Comparison of ENCODE assay signal across 8 cellular contexts in the genomic region with DNA sequence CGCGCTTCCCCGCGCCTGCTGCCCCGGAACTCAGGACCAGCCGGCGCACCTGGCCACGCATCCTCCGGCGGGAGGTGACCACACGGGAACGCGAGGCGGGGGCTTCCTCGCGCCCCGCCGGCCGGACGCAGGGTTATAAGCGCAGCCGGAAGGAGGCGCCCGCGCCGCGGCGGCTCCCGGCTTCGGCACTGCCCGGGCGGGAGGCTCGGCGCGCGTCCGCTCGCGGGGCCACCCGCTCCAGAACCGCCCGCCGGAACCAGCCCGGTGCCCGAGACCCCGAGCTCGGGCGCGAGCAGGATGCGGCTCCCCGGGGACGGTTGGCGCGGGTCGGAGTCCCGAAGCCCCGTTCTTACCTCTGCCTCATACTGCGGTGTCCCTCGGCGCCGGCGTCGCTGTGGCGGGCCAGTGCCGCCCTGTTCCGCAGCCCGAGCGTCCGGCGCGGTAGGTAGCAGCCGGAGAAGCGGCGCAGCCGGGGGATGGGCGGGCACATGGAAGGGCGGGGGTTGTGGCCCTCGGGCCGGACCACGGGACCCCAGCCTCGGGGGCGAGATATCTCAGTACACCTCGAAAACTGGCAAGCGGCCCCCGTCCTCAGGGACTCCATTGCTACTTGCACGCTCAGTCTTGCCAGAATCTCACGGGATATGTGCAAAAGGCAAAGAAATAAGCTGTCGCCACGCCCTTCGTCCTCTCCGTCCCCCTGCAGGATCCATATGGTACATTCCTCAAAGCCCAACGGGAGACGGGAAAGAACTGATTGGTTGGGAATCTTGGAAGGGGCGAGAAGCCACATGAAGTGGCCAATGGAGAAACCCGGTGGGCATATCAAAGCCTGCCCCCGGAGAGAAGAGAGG. TPM values are rescaled to one million over a fixed set of nuclear protein-coding genes. Genes with fewer than 3 reads are reported as not detected.
A peak's percentile ranks its signal among the peaks of the same experiment; 100 is the strongest.
DNase-seq lines count a peak whose midpoint lies in the region; ATAC-seq, FAIRE-seq and TF ChIP-seq lines count a peak whose summit lies in the region.

No MANE protein-coding gene starts in this region.

- no CpG with 5 or more reads among the region's 96 CpGs for WGBS in trophoblast cell (ENCODE audit: extremely low coverage, insufficient coverage, insufficient read length)
- under 1% methylated on average over 96 of the region's 96 CpGs for WGBS in urinary bladder

- H2AFZ ChIP-seq in astrocyte (ENCODE audit: low read depth, low read length) (peak overlapping the region; percentile 97), trophoblast cell (ENCODE audit: insufficient read depth, low read length, poor library complexity) (peak overlapping the region; percentile 57)

- no peak for TF ChIP-seq CTCF in astrocyte (IDR thresholded peaks at IDR 0.05; ENCODE audit: insufficient read depth, low read depth, low read length)
- peak; percentile 58 for TF ChIP-seq CTCF in left ventricle myocardium inferior (IDR thresholded peaks at IDR 0.05; ENCODE audit: borderline replicate concordance)

- H3K27ac ChIP-seq in astrocyte (ENCODE audit: low read depth, low read length) (peak overlapping the region; percentile 98), left ventricle myocardium inferior (replicated peaks) (peak overlapping the region; percentile 95), trophoblast cell (ENCODE audit: low read depth, low read length) (peak overlapping the region; percentile 38), urinary bladder (ENCODE audit: low read depth) (peak overlapping the region; percentile 57)

- peak overlapping the region; percentile 70 for H4K12ac ChIP-seq in trophoblast cell (ENCODE audit: low read depth, low read length)

- no peaks in the 10 kb centered on the region for H3K9me3 Mint-ChIP-seq in T-helper 2 cell treated with Interferon-gamma antibody and Interleukin-4, amounts not matched to agents 5 μg/mL and 100 μg/mL, for 36 hours
- H3K9me3 Mint-ChIP-seq in astrocyte (ENCODE audit: unreplicated experiment) = peaks cover 3% of the 10 kb centered on the region

- peak; percentile 36 for ATAC-seq in GM21717 (IDR thresholded peaks at IDR 0.05; ENCODE audit: unreplicated experiment)

- H3K27ac Mint-ChIP-seq in T-helper 2 cell treated with Interferon-gamma antibody and Interleukin-4, amounts not matched to agents 5 μg/mL and 100 μg/mL, for 36 hours = peak overlapping the region; percentile 95
- peak overlapping the region; percentile 99 for H3K27ac Mint-ChIP-seq in astrocyte (ENCODE audit: unreplicated experiment)

- H2AK5ac ChIP-seq in trophoblast cell (ENCODE audit: low read length) = no peak overlapping the region

- peak overlapping the region; percentile 75 for H4K8ac ChIP-seq in trophoblast cell (ENCODE audit: low read depth, low read length)

- H3K18ac ChIP-seq in trophoblast cell (ENCODE audit: low read length) = peak overlapping the region; percentile 83

- H3K4me3 ChIP-seq in astrocyte (ENCODE audit: insufficient read depth, low read depth, low read length) (peak overlapping the region; percentile 83), left ventricle myocardium inferior (peak overlapping the region; percentile 82), trophoblast cell (ENCODE audit: low read depth, low read length) (peak overlapping the region; percentile 79), urinary bladder (ENCODE audit: low read depth, low read length) (peak overlapping the region; percentile 88)

- peak overlapping the region; percentile 93 for H3K4me2 ChIP-seq in astrocyte (ENCODE audit: low read length)
- peak overlapping the region; percentile 92 for H3K4me2 ChIP-seq in trophoblast cell (ENCODE audit: low read length)

- H3K79me2 ChIP-seq in astrocyte (ENCODE audit: insufficient read depth, low read length) = peaks cover 50% of the 10 kb centered on the region
- H3K79me2 ChIP-seq in trophoblast cell (ENCODE audit: control insufficient read depth, insufficient read depth, low read length, poor library complexity) = peaks cover 12% of the 10 kb centered on the region

- peaks cover 7% of the 10 kb centered on the region for H3K79me1 ChIP-seq in trophoblast cell (ENCODE audit: low read length)

- H3K36me3 ChIP-seq in astrocyte (ENCODE audit: insufficient read depth, low read length) (no peaks in the 10 kb centered on the region), left ventricle myocardium inferior (no peaks in the 10 kb centered on the region), trophoblast cell (ENCODE audit: control insufficient read depth in 1 of 2, insufficient read depth in 2 of 2, low read length in 2 of 2) (peaks cover 0 to 3% of the 10 kb centered on the region in 2 experiments), urinary bladder (ENCODE audit: insufficient read depth) (no peaks in the 10 kb centered on the region)

- peaks cover 12% of the 10 kb centered on the region for H3K4me1 ChIP-seq in astrocyte (ENCODE audit: insufficient read depth, low read length)
- H3K4me1 ChIP-seq in left ventricle myocardium inferior = peaks cover 40% of the 10 kb centered on the region
- H3K4me1 ChIP-seq in trophoblast cell (ENCODE audit: control insufficient read depth in 1 of 2, insufficient read depth in 2 of 2, low read length in 2 of 2) = peaks cover 3 to 4% of the 10 kb centered on the region in 2 experiments
- no peaks in the 10 kb centered on the region for H3K4me1 ChIP-seq in urinary bladder (ENCODE audit: insufficient read depth)

- H3K4me1 Mint-ChIP-seq in T-helper 2 cell treated with Interferon-gamma antibody and Interleukin-4, amounts not matched to agents 5 μg/mL and 100 μg/mL, for 36 hours (ENCODE audit: low read depth) = peaks cover 34% of the 10 kb centered on the region
- peaks cover 28% of the 10 kb centered on the region for H3K4me1 Mint-ChIP-seq in astrocyte (ENCODE audit: low read depth, unreplicated experiment)

- H3K4me3 Mint-ChIP-seq in T-helper 2 cell treated with Interferon-gamma antibody and Interleukin-4, amounts not matched to agents 5 μg/mL and 100 μg/mL, for 36 hours = peak overlapping the region; percentile 89
- H3K4me3 Mint-ChIP-seq in astrocyte (ENCODE audit: unreplicated experiment) = peak overlapping the region; percentile 90

- peak; percentile 73 for FAIRE-seq in astrocyte (lab: Jason Lieb, UNC)

- peaks cover 38% of the 10 kb centered on the region for H4K20me1 ChIP-seq in astrocyte (ENCODE audit: insufficient read depth, low read length)

- peak overlapping the region; percentile 88 for H3K14ac ChIP-seq in trophoblast cell (ENCODE audit: low read length)

- H3K27me3 Mint-ChIP-seq in T-helper 2 cell treated with Interferon-gamma antibody and Interleukin-4, amounts not matched to agents 5 μg/mL and 100 μg/mL, for 36 hours (ENCODE audit: low read depth) = peaks cover 21% of the 10 kb centered on the region
- no peaks in the 10 kb centered on the region for H3K27me3 Mint-ChIP-seq in astrocyte (ENCODE audit: low read depth, unreplicated experiment)

- intact Hi-C loops in left ventricle myocardium inferior (cut with micrococcal nuclease) = no loop called here

- peak overlapping the region; percentile 83 for H2BK5ac ChIP-seq in trophoblast cell (ENCODE audit: low read depth, low read length, poor library complexity)

- H2BK12ac ChIP-seq in trophoblast cell (ENCODE audit: low read length) = peak overlapping the region; percentile 42

- H2BK120ac ChIP-seq in trophoblast cell (ENCODE audit: insufficient read depth, low read length, poor library complexity) = peak overlapping the region; percentile 76

- H3K4ac ChIP-seq in trophoblast cell (ENCODE audit: low read depth, low read length) = peak overlapping the region; percentile 65

- DNase-seq in AML-193 (lab: John Stamatoyannopoulos, UW) (peak; percentile 82 to 86), NCI-H187 treated with DMSO at 0.1 percent for 48 hours (lab: John Stamatoyannopoulos, UW) (peak; percentile 75), astrocyte (ENCODE audit: low read depth) (peak; percentile 97), left ventricle myocardium inferior (peak; percentile 89), trophoblast cell (peak; percentile 84 to 95)
- DNase-seq in T-helper 2 cell treated with Interferon-gamma antibody and Interleukin-4, amounts not matched to agents 5 μg/mL and 100 μg/mL, for 36 hours (ENCODE audit: low spot score) = peak; percentile 72

- H3K9me3 ChIP-seq in astrocyte (ENCODE audit: insufficient read depth, low read depth, low read length) = no peaks in the 10 kb centered on the region
- H3K9me3 ChIP-seq in left ventricle myocardium inferior (replicated peaks) = no peaks in the 10 kb centered on the region
- H3K9me3 ChIP-seq in trophoblast cell (ENCODE audit: insufficient read depth, low read depth, low read length) = no peaks in the 10 kb centered on the region

- H3K27me3 ChIP-seq in astrocyte (ENCODE audit: insufficient read depth, low read length) = no peaks in the 10 kb centered on the region
- H3K27me3 ChIP-seq in left ventricle myocardium inferior (ENCODE audit: low read depth) = no peaks in the 10 kb centered on the region
- H3K27me3 ChIP-seq in trophoblast cell (ENCODE audit: insufficient read depth, low read length) = no peaks in the 10 kb centered on the region

- H3K9ac ChIP-seq in astrocyte (ENCODE audit: low read length) (peak overlapping the region; percentile 91), trophoblast cell (ENCODE audit: low read length) (peak overlapping the region; percentile 73)

- H3K36me3 Mint-ChIP-seq in T-helper 2 cell treated with Interferon-gamma antibody and Interleukin-4, amounts not matched to agents 5 μg/mL and 100 μg/mL, for 36 hours (ENCODE audit: low read depth) = peaks cover 4% of the 10 kb centered on the region
- peaks cover 5% of the 10 kb centered on the region for H3K36me3 Mint-ChIP-seq in astrocyte (ENCODE audit: low read depth, unreplicated experiment)

- no peak overlapping the region for H3K23ac ChIP-seq in trophoblast cell (ENCODE audit: low read length)

- H4K91ac ChIP-seq in trophoblast cell (ENCODE audit: low read depth, low read length) = peak overlapping the region; percentile 75

RNA-seq across cellular contexts. Expression of a gene that starts 23.1 kb away (rescaled TPM):
- total RNA-seq in astrocyte (101 and 113 TPM in 2 replicates), left ventricle myocardium inferior (92.5 TPM), urinary bladder (31.8 TPM)
- polyA plus RNA-seq in trophoblast cell (2013) = 18.1 and 20.6 TPM in 2 replicates
- 42.4 TPM for polyA plus RNA-seq in urinary bladder

Comparison
In these comparisons a context has a peak if more than half of its experiments do, and no peak if none do; other contexts are left out.
1. Peak in every context shown above with its lines: DNase-seq, ATAC-seq, H3K4me3 ChIP-seq and H3K27ac ChIP-seq.
2. H3K27ac ChIP-seq: peak in every context shown above with its lines; median percentile 98 in astrocyte; 95 in left ventricle myocardium inferior; 57 in urinary bladder; 38 in trophoblast cell.